In the genomic region with DNA sequence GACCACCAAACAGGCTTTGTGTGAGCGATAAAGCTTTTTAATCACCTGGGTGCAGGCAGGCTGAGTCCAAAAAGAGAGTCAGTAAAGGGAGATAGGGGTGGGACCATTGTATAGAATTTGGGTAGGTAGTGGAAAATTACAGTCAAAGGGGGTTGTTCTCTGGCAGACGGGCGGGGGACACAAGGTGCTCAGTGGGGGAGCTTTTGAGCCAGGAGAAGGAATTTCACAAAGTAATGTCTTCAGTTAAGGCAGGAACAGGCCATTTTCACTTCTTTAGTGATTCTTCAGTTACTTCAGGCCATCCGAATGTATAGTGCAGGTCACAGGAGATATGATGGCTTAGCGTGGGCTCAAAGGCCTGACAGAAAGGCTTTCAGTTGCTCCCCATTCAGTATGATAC, we compare ENCODE assay signal across 11 cellular contexts. TPM values are rescaled to one million over a fixed set of nuclear protein-coding genes. Genes with fewer than 3 reads are reported as not detected.
"Had no signal": no experiment of that assay in that cellular context is flagged by ENCODE, and none has a peak within 500 bp of the region (broad histone marks: within the 10 kb centered on the region; RNA-seq: fewer than 3 reads in every experiment).

No MANE protein-coding gene starts in this region.

RNA-seq across cellular contexts. Expression of gene OR5H6, which starts 8.0 kb away (rescaled TPM):
- total RNA-seq: activated CD4-positive, alpha-beta memory T cell treated with anti-CD3 and anti-CD28 coated beads, Interleukin-2, amount 10 ng/mL, durations not matched to agents 7 days and 5 days; activated CD4-positive, alpha-beta T cell treated with anti-CD3 and anti-CD28 coated beads for 36 hours; activated CD4-positive, alpha-beta T cell treated with anti-CD3 and anti-CD28 coated beads, Interleukin-2, amount 10 ng/mL, durations not matched to agents 7 days and 5 days; activated CD8-positive, alpha-beta memory T cell treated with anti-CD3 and anti-CD28 coated beads, Interleukin-2, amount 10 ng/mL, durations not matched to agents 7 days and 5 days; activated CD8-positive, alpha-beta T cell treated with anti-CD3 and anti-CD28 coated beads, Interleukin-2, amount 10 ng/mL, durations not matched to agents 7 days and 5 days; activated naive CD8-positive, alpha-beta T cell treated with anti-CD3 and anti-CD28 coated beads, Interleukin-2, amount 10 ng/mL, durations not matched to agents 7 days and 5 days; activated T-helper 2 cell treated with anti-CD3 and anti-CD28 coated beads, Interferon-gamma antibody, Interleukin-2, Interleukin-4, amounts not matched to agents 10 μg/mL and 5 μg/mL and 100 μg/mL, durations not matched to agents 14 hours and 24 hours and 36 hours; ascending aorta; bronchial epithelial cell; cardiac muscle cell had no signal
- polyA plus RNA-seq: adipose tissue, cardiac muscle cell had no signal

RNA-seq across cellular contexts. Expression of gene OR5H2, which starts 26.3 kb away (rescaled TPM):
- total RNA-seq: activated CD4-positive, alpha-beta memory T cell treated with anti-CD3 and anti-CD28 coated beads, Interleukin-2, amount 10 ng/mL, durations not matched to agents 7 days and 5 days; activated CD4-positive, alpha-beta T cell treated with anti-CD3 and anti-CD28 coated beads for 36 hours; activated CD4-positive, alpha-beta T cell treated with anti-CD3 and anti-CD28 coated beads, Interleukin-2, amount 10 ng/mL, durations not matched to agents 7 days and 5 days; activated CD8-positive, alpha-beta memory T cell treated with anti-CD3 and anti-CD28 coated beads, Interleukin-2, amount 10 ng/mL, durations not matched to agents 7 days and 5 days; activated CD8-positive, alpha-beta T cell treated with anti-CD3 and anti-CD28 coated beads, Interleukin-2, amount 10 ng/mL, durations not matched to agents 7 days and 5 days; activated naive CD8-positive, alpha-beta T cell treated with anti-CD3 and anti-CD28 coated beads, Interleukin-2, amount 10 ng/mL, durations not matched to agents 7 days and 5 days; activated T-helper 2 cell treated with anti-CD3 and anti-CD28 coated beads, Interferon-gamma antibody, Interleukin-2, Interleukin-4, amounts not matched to agents 10 μg/mL and 5 μg/mL and 100 μg/mL, durations not matched to agents 14 hours and 24 hours and 36 hours; ascending aorta; bronchial epithelial cell; cardiac muscle cell had no signal
- polyA plus RNA-seq: adipose tissue, cardiac muscle cell had no signal
